ENCODE assay signal across 9 cellular contexts in the genomic region with DNA sequence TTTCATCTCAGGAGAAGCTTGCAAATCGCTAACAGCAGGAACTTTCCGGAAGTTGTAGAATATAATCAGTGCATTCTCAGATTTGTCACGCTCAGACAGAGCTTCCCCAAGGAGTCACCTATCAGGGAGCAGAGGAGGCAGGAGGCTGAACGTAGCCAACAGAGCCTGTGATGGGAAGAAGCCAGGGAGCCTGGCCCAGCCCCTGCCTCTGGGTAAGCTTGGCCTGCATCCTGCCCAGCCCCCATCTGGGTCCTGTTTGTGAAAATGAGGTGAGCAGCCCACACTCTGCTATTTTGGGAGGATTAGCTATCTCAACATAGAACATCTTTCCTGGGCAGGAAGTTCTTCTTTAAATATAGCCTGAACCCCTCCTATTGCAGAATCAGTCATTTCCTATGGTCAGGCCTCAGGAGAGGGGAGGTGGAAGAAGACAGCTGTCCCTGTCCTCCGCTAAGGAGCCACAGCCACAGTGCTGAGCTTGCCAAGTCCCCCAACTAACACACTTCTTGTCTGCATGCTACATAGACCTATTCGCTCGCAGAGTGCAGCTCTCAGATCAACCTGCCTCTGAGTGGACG. TPM values are rescaled to one million over a fixed set of nuclear protein-coding genes. Genes with fewer than 3 reads are reported as not detected.
DNase-seq lines count a peak whose midpoint lies in the region; ATAC-seq and TF ChIP-seq lines count a peak whose summit lies in the region.
"Had no signal": no experiment of that assay in that cellular context is flagged by ENCODE, and none has a peak within 500 bp of the region (broad histone marks: within the 10 kb centered on the region; RNA-seq: fewer than 3 reads in every experiment).

No MANE protein-coding gene starts in this region.

- ATAC-seq in GM21381 (IDR thresholded peaks at IDR 0.05; ENCODE audit: unreplicated experiment) (peak; percentile 68), HG03354 (IDR thresholded peaks at IDR 0.05; ENCODE audit: poor library complexity, severe bottlenecking, unreplicated experiment) (peak; percentile 77), heart right ventricle (peak; percentile 31 to 70 (median 50))

- intact Hi-C loops in heart right ventricle (cut with DNase I) (no loop called here), prostate gland (cut with DNase I) (no loop called here), vagina (cut with DNase I) (no loop called here)

- TF ChIP-seq CTCF in GM10248 (IDR thresholded peaks at IDR 0.05; ENCODE audit: control extremely low read depth, extremely low read depth, low read depth, missing control alignments) (no peak), heart right ventricle (IDR thresholded peaks at IDR 0.05) (no peak), prostate gland (IDR thresholded peaks at IDR 0.05) (no peak), vagina (IDR thresholded peaks at IDR 0.05) (no peak)

- CTCF ChIA-PET in GM10248 (lab: Yijun Ruan, JAX) = interaction anchor here (0.9 to 1.7 kb wide), 8 partner anchors 10 to 175 kb away, joined by 3 to 4 read pairs (median 3); no protein-coding TSS in a partner anchor

- H3K36me3 ChIP-seq in heart right ventricle (no peaks in the 10 kb centered on the region), prostate gland (no peaks in the 10 kb centered on the region), vagina (no peaks in the 10 kb centered on the region)

- TF ChIP-seq POLR2A in prostate gland (IDR thresholded peaks at IDR 0.05) (no peak), vagina (IDR thresholded peaks at IDR 0.05) (no peak)

- H3K27ac ChIP-seq in heart right ventricle (peak overlapping the region in 8 of 10 donors; percentile 16 to 73 (median 50)), prostate gland (no peak overlapping the region), vagina (no peak overlapping the region)

- H3K27me3 ChIP-seq in heart right ventricle (no peaks in the 10 kb centered on the region), prostate gland (replicated peaks; ENCODE audit: insufficient read depth) (no peaks in the 10 kb centered on the region), vagina (no peaks in the 10 kb centered on the region)

- WGBS in heart right ventricle, 2 donors = 39 to 55% methylated on average over 8 of the region's 8 CpGs
- 86% methylated on average over 8 of the region's 8 CpGs for WGBS in prostate gland

- H3K4me1 ChIP-seq in heart right ventricle = peaks cover 13 to 60% (median 29%) of the 10 kb centered on the region in 9 donors
- H3K4me1 ChIP-seq in prostate gland (replicated peaks) = no peaks in the 10 kb centered on the region
- peaks cover 14% of the 10 kb centered on the region for H3K4me1 ChIP-seq in vagina

- POLR2A ChIA-PET in GM10248 (lab: Yijun Ruan, JAX) = interaction anchor here (0.5 kb wide), 1 partner anchor 153 kb away, joined by 3 read pairs; no protein-coding TSS in a partner anchor

- H3K9me3 ChIP-seq in heart right ventricle (no peaks in the 10 kb centered on the region), prostate gland (no peaks in the 10 kb centered on the region), vagina (no peaks in the 10 kb centered on the region)

- H3K4me3 ChIP-seq in heart right ventricle (no peak overlapping the region), prostate gland (no peak overlapping the region), vagina (no peak overlapping the region)

- DNase-seq in GM10248 (ENCODE audit: extremely low spot score) (peak; percentile 53), heart right ventricle (peak in 1 of 2 donors; percentile 48), prostate gland (ENCODE audit: low spot score) (no peak), Ammon's horn (ENCODE audit: low spot score) (no peak), NCI-H2029 (lab: John Stamatoyannopoulos, UW) (no peak), vagina (ENCODE audit: extremely low spot score in 2 of 2) (no peak)
- DNase-seq: CD4-positive, CD25-positive, alpha-beta regulatory T cell had no signal

RNA-seq across cellular contexts. Expression of gene PKDCC, which starts 19.2 kb away (rescaled TPM):
- total RNA-seq in heart right ventricle (100 to 1,000 TPM in 2 of 10 donors, 10 to 100 TPM in 8; 25.1 to 263 (median 41.5) TPM), prostate gland (10 to 100 TPM; 11.1 to 61.4 TPM), vagina (146 TPM)
- polyA plus RNA-seq in heart right ventricle = 100 to 1,000 TPM in 1 of 2 donors, 10 to 100 TPM in 1; 91.4 to 121 TPM
- total RNA-seq: CD4-positive, CD25-positive, alpha-beta regulatory T cell had no signal
- polyA plus RNA-seq: CD4-positive, CD25-positive, alpha-beta regulatory T cell had no signal

Comparison
In these comparisons a context has a peak if more than half of its experiments do, and no peak if none do; other contexts are left out.
1. H3K27ac ChIP-seq: peak in heart right ventricle (8 of 10); none in prostate gland (0 of 2) and vagina (single experiment).
2. Peak in every context shown above with its lines, with median percentiles within 50 percentile points of each other: ATAC-seq.